In the genomic region with DNA sequence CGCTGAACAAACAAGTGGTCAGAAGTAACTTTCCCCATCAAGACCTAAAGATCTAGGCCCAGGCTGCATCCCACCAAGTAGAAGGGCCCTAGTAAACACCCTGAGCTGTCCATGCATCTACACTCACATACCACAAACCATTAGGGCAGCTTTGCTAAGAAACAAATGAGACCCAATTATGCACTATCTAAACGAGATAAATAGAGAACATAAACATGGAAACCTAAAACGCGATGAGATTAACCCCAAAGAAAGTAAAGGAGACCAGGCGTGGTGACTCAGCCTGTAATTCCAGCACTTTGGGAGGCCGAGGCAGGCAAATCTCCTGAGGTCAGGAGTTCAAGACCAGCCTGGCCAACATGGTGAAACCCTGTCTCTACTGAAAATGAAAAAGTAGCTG, we compare ENCODE assay signal across 20 cellular contexts. TPM values are rescaled to one million over a fixed set of nuclear protein-coding genes. Genes with fewer than 3 reads are reported as not detected.
A peak's percentile ranks its signal among the peaks of the same experiment; 100 is the strongest.
DNase-seq lines count a peak whose midpoint lies in the region; ATAC-seq and TF ChIP-seq lines count a peak whose summit lies in the region.
"Had no signal": no experiment of that assay in that cellular context is flagged by ENCODE, and none has a peak within 500 bp of the region (broad histone marks: within the 10 kb centered on the region; RNA-seq: fewer than 3 reads in every experiment).

No MANE protein-coding gene starts in this region.

- H3K27ac ChIP-seq in WERI-Rb-1, result peak overlapping the region; percentile 51
- H3K27ac ChIP-seq: C4-2B, GM23248, Peyer's patch had no signal

- H3K27me3 Mint-ChIP-seq in activated naive CD4-positive, alpha-beta T cell treated with anti-CD3 and anti-CD28 coated beads, Interleukin-2, amount 50 U/mL, for 24 hours, result no peaks in the 10 kb centered on the region
- no peaks in the 10 kb centered on the region for H3K27me3 Mint-ChIP-seq in type B pancreatic cell

- H3K27me3 ChIP-seq in WERI-Rb-1 (ENCODE audit: insufficient read depth, low read depth, severe bottlenecking), result no peaks in the 10 kb centered on the region
- H3K27me3 ChIP-seq: MG63, Peyer's patch had no signal

- H3K9me3 Mint-ChIP-seq in activated naive CD4-positive, alpha-beta T cell treated with anti-CD3 and anti-CD28 coated beads, Interleukin-2, amount 50 U/mL, for 24 hours, result no peaks in the 10 kb centered on the region
- no peaks in the 10 kb centered on the region for H3K9me3 Mint-ChIP-seq in activated naive CD4-positive, alpha-beta T cell treated with anti-CD3 and anti-CD28 coated beads, Interleukin-2, amount 50 U/mL, for 72 hours
- H3K9me3 Mint-ChIP-seq in type B pancreatic cell, result no peaks in the 10 kb centered on the region

- TF ChIP-seq CTCF in WERI-Rb-1 (IDR thresholded peaks at IDR 0.05; ENCODE audit: low read depth, low read length) (no peak), type B pancreatic cell (conservative IDR thresholded peaks at IDR 0.05) (no peak)

- H3K27ac Mint-ChIP-seq in activated naive CD4-positive, alpha-beta T cell treated with anti-CD3 and anti-CD28 coated beads, Interleukin-2, amount 50 U/mL, for 24 hours, result peak overlapping the region; percentile 62
- H3K27ac Mint-ChIP-seq in activated naive CD4-positive, alpha-beta T cell treated with anti-CD3 and anti-CD28 coated beads, Interleukin-2, amount 50 U/mL, for 72 hours, result no peak overlapping the region
- peak overlapping the region; percentile 27 for H3K27ac Mint-ChIP-seq in type B pancreatic cell

- no peak overlapping the region for H3K4me3 Mint-ChIP-seq in activated naive CD4-positive, alpha-beta T cell treated with anti-CD3 and anti-CD28 coated beads, Interleukin-2, amount 50 U/mL, for 24 hours
- no peak overlapping the region for H3K4me3 Mint-ChIP-seq in type B pancreatic cell

- peaks cover 11% of the 10 kb centered on the region for H3K36me3 Mint-ChIP-seq in activated naive CD4-positive, alpha-beta T cell treated with anti-CD3 and anti-CD28 coated beads, Interleukin-2, amount 50 U/mL, for 24 hours
- H3K36me3 Mint-ChIP-seq in activated naive CD4-positive, alpha-beta T cell treated with anti-CD3 and anti-CD28 coated beads, Interleukin-2, amount 50 U/mL, for 72 hours, result peaks cover 21 to 52% of the 10 kb centered on the region in 2 donors
- H3K36me3 Mint-ChIP-seq in type B pancreatic cell, result peaks cover 30% of the 10 kb centered on the region

- H3K4me3 ChIP-seq in WERI-Rb-1 (ENCODE audit: low read depth, low read length), result no peak overlapping the region
- H3K4me3 ChIP-seq: GM23248, MG63, Peyer's patch had no signal

- H3K4me1 Mint-ChIP-seq in activated naive CD4-positive, alpha-beta T cell treated with anti-CD3 and anti-CD28 coated beads, Interleukin-2, amount 50 U/mL, for 24 hours, result peaks cover 71% of the 10 kb centered on the region
- H3K4me1 Mint-ChIP-seq in type B pancreatic cell (ENCODE audit: unreplicated experiment), result peaks cover 35% of the 10 kb centered on the region

- peaks cover 55% of the 10 kb centered on the region for H3K36me3 ChIP-seq in WERI-Rb-1

- ATAC-seq in activated naive CD4-positive, alpha-beta T cell treated with anti-CD3 and anti-CD28 coated beads, Interleukin-2, amount 50 U/mL, for 72 hours, result no peak
- no peak for ATAC-seq in HG03025 (IDR thresholded peaks at IDR 0.05; ENCODE audit: low FRiP score, unreplicated experiment)

- no peaks in the 10 kb centered on the region for H3K9me3 ChIP-seq in WERI-Rb-1 (ENCODE audit: severe bottlenecking)
- H3K9me3 ChIP-seq: MG63, Peyer's patch had no signal

- DNase-seq in activated naive CD4-positive, alpha-beta T cell treated with anti-CD3 and anti-CD28 coated beads, Interleukin-2, amount 50 U/mL, for 72 hours (ENCODE audit: low spot score in 2 of 2), result no peak
- no peak for DNase-seq in WERI-Rb-1
- DNase-seq in islet precursor cell, result peak; percentile 30
- no peak for DNase-seq in type B pancreatic cell (ENCODE audit: extremely low spot score, unreplicated experiment)
- no peak for DNase-seq in medulla oblongata (ENCODE audit: extremely low spot score)
- DNase-seq in NCI-H345 (lab: John Stamatoyannopoulos, UW), result no peak
- DNase-seq: COR-L47, DMS153, EL, GM23248, MG63, NCI-H1105, NCI-H187, NCI-H2171, NCI-H774, Peyer's patch, Right ventricle myocardium superior had no signal

RNA-seq across cellular contexts. Expression of a gene that starts 5.8 kb away (rescaled TPM):
- total RNA-seq in activated naive CD4-positive, alpha-beta T cell treated with anti-CD3 and anti-CD28 coated beads, Interleukin-2, amount 50 U/mL, for 72 hours, result 10 to 100 TPM; 26.3 to 32.9 TPM
- total RNA-seq in type B pancreatic cell (ENCODE audit: low replicate concordance), result 26.7 and 39.0 TPM in 2 replicates

Comparison
In these comparisons a context has a peak if more than half of its experiments do, and no peak if none do; other contexts are left out.
1. H3K27ac Mint-ChIP-seq: peak in activated naive CD4-positive, alpha-beta T cell treated with anti-CD3 and anti-CD28 coated beads, Interleukin-2, amount 50 U/mL, for 24 hours (single experiment) and type B pancreatic cell (single experiment); none in activated naive CD4-positive, alpha-beta T cell treated with anti-CD3 and anti-CD28 coated beads, Interleukin-2, amount 50 U/mL, for 72 hours (0 of 2).